In the genomic region with DNA sequence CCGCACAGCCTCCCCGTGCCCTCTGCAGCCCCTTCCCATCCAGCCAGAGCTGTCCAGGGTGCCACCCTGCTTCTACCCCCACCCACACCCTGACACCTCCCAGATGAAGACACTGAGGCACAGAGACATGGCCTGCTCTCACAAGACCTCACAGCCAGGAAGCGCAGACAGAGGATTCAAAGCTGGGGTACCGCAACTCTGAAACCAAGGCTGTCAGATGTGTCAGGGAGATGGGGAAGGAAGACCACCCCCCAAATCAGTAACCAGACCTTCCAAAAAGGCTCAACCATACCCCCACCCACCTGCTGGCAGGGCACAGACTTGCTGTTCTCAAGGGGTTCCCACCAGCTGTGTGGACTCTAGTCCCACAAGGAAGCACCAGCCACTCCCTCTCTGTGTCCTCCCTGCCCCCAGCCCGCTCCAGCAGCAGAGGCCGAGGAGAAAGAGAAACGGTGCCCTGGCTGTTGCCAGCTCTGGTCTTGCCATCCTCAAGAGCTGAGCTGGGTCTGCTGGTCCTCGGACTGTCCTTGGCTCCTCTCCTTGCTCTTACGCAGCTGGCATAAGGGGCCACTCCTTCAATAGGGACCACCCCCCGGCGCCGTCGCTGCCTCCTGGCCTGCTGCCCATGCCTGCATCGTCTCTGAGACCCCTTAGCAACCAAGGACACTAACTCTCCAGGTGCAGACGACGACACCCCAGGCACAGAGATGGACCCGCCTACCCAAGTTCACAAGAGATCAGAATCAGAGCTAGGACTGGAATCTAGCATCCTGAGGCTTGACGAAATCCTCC, we compare ENCODE assay signal across 1 cellular context.
TF ChIP-seq lines count a peak whose summit lies in the region.

No MANE protein-coding gene starts in this region.

TF ChIP-seq in GM12878, 131 proteins besides CTCF, POLR2A, EP300 and RAD21:
- no peak for TF ChIP-seq SMC3 (IDR thresholded peaks at IDR 0.05; ENCODE audit: borderline replicate concordance, low read length)
- no peak; a peak in 1 of 4 replicates for TF ChIP-seq SRF (IDR thresholded peaks at IDR 0.05; ENCODE audit: low read depth in 2 of 2, low read length in 2 of 2)
- no peak for TF ChIP-seq MEF2B (IDR thresholded peaks at IDR 0.05; ENCODE audit: partially characterized antibody, poor library complexity, severe bottlenecking)
- TF ChIP-seq ZNF207 (IDR thresholded peaks at IDR 0.05; ENCODE audit: borderline replicate concordance), result no peak
- 0 out of 3 replicates have a peak, but pooled peaks of 1 of the 2 experiments have one; percentile 13 for TF ChIP-seq EGR1 (IDR thresholded peaks at IDR 0.05; ENCODE audit: borderline replicate concordance in 1 of 2, low read depth in 2 of 2, low read length in 2 of 2)
- TF ChIP-seq, protein P1, sequence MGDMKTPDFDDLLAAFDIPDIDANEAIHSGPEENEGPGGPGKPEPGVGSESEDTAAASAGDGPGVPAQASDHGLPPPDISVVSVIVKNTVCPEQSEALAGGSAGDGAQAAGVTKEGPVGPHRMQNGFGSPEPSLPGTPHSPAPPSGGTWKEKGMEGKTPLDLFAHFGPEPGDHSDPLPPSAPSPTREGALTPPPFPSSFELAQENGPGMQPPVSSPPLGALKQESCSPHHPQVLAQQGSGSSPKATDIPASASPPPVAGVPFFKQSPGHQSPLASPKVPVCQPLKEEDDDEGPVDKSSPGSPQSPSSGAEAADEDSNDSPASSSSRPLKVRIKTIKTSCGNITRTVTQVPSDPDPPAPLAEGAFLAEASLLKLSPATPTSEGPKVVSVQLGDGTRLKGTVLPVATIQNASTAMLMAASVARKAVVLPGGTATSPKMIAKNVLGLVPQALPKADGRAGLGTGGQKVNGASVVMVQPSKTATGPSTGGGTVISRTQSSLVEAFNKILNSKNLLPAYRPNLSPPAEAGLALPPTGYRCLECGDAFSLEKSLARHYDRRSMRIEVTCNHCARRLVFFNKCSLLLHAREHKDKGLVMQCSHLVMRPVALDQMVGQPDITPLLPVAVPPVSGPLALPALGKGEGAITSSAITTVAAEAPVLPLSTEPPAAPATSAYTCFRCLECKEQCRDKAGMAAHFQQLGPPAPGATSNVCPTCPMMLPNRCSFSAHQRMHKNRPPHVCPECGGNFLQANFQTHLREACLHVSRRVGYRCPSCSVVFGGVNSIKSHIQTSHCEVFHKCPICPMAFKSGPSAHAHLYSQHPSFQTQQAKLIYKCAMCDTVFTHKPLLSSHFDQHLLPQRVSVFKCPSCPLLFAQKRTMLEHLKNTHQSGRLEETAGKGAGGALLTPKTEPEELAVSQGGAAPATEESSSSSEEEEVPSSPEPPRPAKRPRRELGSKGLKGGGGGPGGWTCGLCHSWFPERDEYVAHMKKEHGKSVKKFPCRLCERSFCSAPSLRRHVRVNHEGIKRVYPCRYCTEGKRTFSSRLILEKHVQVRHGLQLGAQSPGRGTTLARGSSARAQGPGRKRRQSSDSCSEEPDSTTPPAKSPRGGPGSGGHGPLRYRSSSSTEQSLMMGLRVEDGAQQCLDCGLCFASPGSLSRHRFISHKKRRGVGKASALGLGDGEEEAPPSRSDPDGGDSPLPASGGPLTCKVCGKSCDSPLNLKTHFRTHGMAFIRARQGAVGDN (IDR thresholded peaks at IDR 0.05), result no peak
- peak; percentile 56; the same call in 1 of the 2 replicates for TF ChIP-seq POLR2AphosphoS5 (IDR thresholded peaks at IDR 0.05; ENCODE audit: low read length)
- TF ChIP-seq TCF7 (IDR thresholded peaks at IDR 0.05; ENCODE audit: borderline replicate concordance), result no peak
- TF ChIP-seq SREBF1 (IDR thresholded peaks at IDR 0.05; ENCODE audit: low read length), result no peak
- no peak for TF ChIP-seq CREB1 (IDR thresholded peaks at IDR 0.05; ENCODE audit: low read depth)
- peak; percentile 49; the same call in 1 of the 2 replicates for TF ChIP-seq SIN3A (IDR thresholded peaks at IDR 0.05; ENCODE audit: low read depth, low read length)
- no peak for TF ChIP-seq RBBP5 (conservative IDR thresholded peaks at IDR 0.05)
- TF ChIP-seq EED (IDR thresholded peaks at IDR 0.05; ENCODE audit: low read depth), result no peak
- TF ChIP-seq, protein P2, sequence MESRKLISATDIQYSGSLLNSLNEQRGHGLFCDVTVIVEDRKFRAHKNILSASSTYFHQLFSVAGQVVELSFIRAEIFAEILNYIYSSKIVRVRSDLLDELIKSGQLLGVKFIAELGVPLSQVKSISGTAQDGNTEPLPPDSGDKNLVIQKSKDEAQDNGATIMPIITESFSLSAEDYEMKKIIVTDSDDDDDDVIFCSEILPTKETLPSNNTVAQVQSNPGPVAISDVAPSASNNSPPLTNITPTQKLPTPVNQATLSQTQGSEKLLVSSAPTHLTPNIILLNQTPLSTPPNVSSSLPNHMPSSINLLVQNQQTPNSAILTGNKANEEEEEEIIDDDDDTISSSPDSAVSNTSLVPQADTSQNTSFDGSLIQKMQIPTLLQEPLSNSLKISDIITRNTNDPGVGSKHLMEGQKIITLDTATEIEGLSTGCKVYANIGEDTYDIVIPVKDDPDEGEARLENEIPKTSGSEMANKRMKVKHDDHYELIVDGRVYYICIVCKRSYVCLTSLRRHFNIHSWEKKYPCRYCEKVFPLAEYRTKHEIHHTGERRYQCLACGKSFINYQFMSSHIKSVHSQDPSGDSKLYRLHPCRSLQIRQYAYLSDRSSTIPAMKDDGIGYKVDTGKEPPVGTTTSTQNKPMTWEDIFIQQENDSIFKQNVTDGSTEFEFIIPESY (IDR thresholded peaks at IDR 0.05), result no peak
- TF ChIP-seq, protein P3, sequence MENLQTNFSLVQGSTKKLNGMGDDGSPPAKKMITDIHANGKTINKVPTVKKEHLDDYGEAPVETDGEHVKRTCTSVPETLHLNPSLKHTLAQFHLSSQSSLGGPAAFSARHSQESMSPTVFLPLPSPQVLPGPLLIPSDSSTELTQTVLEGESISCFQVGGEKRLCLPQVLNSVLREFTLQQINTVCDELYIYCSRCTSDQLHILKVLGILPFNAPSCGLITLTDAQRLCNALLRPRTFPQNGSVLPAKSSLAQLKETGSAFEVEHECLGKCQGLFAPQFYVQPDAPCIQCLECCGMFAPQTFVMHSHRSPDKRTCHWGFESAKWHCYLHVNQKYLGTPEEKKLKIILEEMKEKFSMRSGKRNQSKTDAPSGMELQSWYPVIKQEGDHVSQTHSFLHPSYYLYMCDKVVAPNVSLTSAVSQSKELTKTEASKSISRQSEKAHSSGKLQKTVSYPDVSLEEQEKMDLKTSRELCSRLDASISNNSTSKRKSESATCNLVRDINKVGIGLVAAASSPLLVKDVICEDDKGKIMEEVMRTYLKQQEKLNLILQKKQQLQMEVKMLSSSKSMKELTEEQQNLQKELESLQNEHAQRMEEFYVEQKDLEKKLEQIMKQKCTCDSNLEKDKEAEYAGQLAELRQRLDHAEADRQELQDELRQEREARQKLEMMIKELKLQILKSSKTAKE (IDR thresholded peaks at IDR 0.05; ENCODE audit: low read depth, poor library complexity, severe bottlenecking), result no peak
- TF ChIP-seq, protein P4, sequence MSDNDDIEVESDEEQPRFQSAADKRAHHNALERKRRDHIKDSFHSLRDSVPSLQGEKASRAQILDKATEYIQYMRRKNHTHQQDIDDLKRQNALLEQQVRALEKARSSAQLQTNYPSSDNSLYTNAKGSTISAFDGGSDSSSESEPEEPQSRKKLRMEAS (IDR thresholded peaks at IDR 0.05; ENCODE audit: low read depth, low read length), result no peak
- no peak for TF ChIP-seq NFIC (IDR thresholded peaks at IDR 0.05; ENCODE audit: low read depth, low read length)
- TF ChIP-seq, protein P5, sequence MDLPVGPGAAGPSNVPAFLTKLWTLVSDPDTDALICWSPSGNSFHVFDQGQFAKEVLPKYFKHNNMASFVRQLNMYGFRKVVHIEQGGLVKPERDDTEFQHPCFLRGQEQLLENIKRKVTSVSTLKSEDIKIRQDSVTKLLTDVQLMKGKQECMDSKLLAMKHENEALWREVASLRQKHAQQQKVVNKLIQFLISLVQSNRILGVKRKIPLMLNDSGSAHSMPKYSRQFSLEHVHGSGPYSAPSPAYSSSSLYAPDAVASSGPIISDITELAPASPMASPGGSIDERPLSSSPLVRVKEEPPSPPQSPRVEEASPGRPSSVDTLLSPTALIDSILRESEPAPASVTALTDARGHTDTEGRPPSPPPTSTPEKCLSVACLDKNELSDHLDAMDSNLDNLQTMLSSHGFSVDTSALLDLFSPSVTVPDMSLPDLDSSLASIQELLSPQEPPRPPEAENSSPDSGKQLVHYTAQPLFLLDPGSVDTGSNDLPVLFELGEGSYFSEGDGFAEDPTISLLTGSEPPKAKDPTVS (IDR thresholded peaks at IDR 0.05; ENCODE audit: low read depth, low read length), result no peak
- no peak for TF ChIP-seq KDM1A (IDR thresholded peaks at IDR 0.05; ENCODE audit: borderline replicate concordance)
- no peak for TF ChIP-seq POLR2AphosphoS2 (IDR thresholded peaks at IDR 0.05; ENCODE audit: low read depth, low read length)
- TF ChIP-seq NFXL1 (IDR thresholded peaks at IDR 0.05; ENCODE audit: borderline replicate concordance), result no peak
- no peak for TF ChIP-seq NR2C1 (IDR thresholded peaks at IDR 0.05)
- 0 out of 2 replicates have a peak, but pooled peaks have one; percentile 7 for TF ChIP-seq TCF12 (IDR thresholded peaks at IDR 0.05; ENCODE audit: low read depth, low read length)
- no peak for TF ChIP-seq MYC (IDR thresholded peaks at IDR 0.05; ENCODE audit: insufficient read depth, insufficient read length, insufficient replicate concordance, low read length, severe bottlenecking)
- no peak for TF ChIP-seq CBX5 (IDR thresholded peaks at IDR 0.05; ENCODE audit: low read depth)
- TF ChIP-seq FOS (IDR thresholded peaks at IDR 0.05; ENCODE audit: borderline replicate concordance, extremely low read depth, insufficient read length), result no peak
- TF ChIP-seq CBFB (IDR thresholded peaks at IDR 0.05; ENCODE audit: low read depth), result no peak
- no peak for TF ChIP-seq MEF2A (IDR thresholded peaks at IDR 0.05; ENCODE audit: insufficient read depth, low read depth, low read length)
- no peak for TF ChIP-seq RELA (IDR thresholded peaks at IDR 0.05; ENCODE audit: borderline replicate concordance, partially characterized antibody)
- TF ChIP-seq WRNIP1 (IDR thresholded peaks at IDR 0.05; ENCODE audit: borderline replicate concordance, low read depth, low read length), result peak; percentile 26; the same call in 1 of the 2 replicates
- TF ChIP-seq, protein P6, sequence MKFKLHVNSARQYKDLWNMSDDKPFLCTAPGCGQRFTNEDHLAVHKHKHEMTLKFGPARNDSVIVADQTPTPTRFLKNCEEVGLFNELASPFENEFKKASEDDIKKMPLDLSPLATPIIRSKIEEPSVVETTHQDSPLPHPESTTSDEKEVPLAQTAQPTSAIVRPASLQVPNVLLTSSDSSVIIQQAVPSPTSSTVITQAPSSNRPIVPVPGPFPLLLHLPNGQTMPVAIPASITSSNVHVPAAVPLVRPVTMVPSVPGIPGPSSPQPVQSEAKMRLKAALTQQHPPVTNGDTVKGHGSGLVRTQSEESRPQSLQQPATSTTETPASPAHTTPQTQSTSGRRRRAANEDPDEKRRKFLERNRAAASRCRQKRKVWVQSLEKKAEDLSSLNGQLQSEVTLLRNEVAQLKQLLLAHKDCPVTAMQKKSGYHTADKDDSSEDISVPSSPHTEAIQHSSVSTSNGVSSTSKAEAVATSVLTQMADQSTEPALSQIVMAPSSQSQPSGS (IDR thresholded peaks at IDR 0.05; ENCODE audit: low read length), result no peak
- no peak for TF ChIP-seq FOXM1 (IDR thresholded peaks at IDR 0.05; ENCODE audit: low read depth, low read length)
- TF ChIP-seq NBN (IDR thresholded peaks at IDR 0.05), result no peak
- no peak for TF ChIP-seq PAX8 (IDR thresholded peaks at IDR 0.05)
- TF ChIP-seq ZNF217 (IDR thresholded peaks at IDR 0.05), result no peak
- TF ChIP-seq, protein P7, sequence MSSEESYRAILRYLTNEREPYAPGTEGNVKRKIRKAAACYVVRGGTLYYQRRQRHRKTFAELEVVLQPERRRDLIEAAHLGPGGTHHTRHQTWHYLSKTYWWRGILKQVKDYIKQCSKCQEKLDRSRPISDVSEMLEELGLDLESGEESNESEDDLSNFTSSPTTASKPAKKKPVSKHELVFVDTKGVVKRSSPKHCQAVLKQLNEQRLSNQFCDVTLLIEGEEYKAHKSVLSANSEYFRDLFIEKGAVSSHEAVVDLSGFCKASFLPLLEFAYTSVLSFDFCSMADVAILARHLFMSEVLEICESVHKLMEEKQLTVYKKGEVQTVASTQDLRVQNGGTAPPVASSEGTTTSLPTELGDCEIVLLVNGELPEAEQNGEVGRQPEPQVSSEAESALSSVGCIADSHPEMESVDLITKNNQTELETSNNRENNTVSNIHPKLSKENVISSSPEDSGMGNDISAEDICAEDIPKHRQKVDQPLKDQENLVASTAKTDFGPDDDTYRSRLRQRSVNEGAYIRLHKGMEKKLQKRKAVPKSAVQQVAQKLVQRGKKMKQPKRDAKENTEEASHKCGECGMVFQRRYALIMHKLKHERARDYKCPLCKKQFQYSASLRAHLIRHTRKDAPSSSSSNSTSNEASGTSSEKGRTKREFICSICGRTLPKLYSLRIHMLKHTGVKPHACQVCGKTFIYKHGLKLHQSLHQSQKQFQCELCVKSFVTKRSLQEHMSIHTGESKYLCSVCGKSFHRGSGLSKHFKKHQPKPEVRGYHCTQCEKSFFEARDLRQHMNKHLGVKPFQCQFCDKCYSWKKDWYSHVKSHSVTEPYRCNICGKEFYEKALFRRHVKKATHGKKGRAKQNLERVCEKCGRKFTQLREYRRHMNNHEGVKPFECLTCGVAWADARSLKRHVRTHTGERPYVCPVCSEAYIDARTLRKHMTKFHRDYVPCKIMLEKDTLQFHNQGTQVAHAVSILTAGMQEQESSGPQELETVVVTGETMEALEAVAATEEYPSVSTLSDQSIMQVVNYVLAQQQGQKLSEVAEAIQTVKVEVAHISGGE (CRISPR knock-in tag; IDR thresholded peaks at IDR 0.05), result no peak
- no peak for TF ChIP-seq SUPT20H (IDR thresholded peaks at IDR 0.05; ENCODE audit: borderline replicate concordance, control insufficient read depth, low read depth, low read length)
- TF ChIP-seq, protein P8, sequence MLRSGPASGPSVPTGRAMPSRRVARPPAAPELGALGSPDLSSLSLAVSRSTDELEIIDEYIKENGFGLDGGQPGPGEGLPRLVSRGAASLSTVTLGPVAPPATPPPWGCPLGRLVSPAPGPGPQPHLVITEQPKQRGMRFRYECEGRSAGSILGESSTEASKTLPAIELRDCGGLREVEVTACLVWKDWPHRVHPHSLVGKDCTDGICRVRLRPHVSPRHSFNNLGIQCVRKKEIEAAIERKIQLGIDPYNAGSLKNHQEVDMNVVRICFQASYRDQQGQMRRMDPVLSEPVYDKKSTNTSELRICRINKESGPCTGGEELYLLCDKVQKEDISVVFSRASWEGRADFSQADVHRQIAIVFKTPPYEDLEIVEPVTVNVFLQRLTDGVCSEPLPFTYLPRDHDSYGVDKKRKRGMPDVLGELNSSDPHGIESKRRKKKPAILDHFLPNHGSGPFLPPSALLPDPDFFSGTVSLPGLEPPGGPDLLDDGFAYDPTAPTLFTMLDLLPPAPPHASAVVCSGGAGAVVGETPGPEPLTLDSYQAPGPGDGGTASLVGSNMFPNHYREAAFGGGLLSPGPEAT (IDR thresholded peaks at IDR 0.05; ENCODE audit: low read depth), result no peak
- no peak for TF ChIP-seq PML (IDR thresholded peaks at IDR 0.05; ENCODE audit: low read length)
